19 cellular contexts compared by ENCODE assay signal in the genomic region with DNA sequence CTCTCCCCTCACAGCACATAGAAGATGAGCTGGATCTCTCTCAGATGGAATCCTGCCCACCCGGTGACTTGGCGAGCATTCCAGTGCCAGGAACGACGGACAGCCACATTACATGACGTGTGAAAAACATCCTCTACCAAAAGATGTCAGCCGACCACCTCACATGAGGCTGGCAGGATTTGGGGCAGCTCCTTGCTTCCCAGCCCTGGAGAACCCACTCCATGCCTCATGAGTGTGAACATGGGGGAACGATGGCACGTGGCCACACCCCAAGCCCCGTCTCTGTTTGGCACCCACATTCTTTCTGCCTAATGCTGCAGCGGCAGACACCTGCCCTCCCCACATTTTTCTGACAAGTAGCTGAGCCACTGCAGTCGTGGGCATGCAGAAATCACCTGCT.
A peak's percentile ranks its signal among the peaks of the same experiment; 100 is the strongest.
DNase-seq lines count a peak whose midpoint lies in the region; ATAC-seq, FAIRE-seq and TF ChIP-seq lines count a peak whose summit lies in the region.
"Had no signal": no experiment of that assay in that cellular context is flagged by ENCODE, and none has a peak within 500 bp of the region (broad histone marks: within the 10 kb centered on the region; RNA-seq: fewer than 3 reads in every experiment).

No MANE protein-coding gene starts in this region.

- TF ChIP-seq CTCF in HFFc6 (IDR thresholded peaks at IDR 0.05) = no peak
- no peak for TF ChIP-seq CTCF in bronchial epithelial cell (IDR thresholded peaks at IDR 0.05; ENCODE audit: insufficient read depth, low read length, severe bottlenecking)

- no peak overlapping the region for H3K27ac ChIP-seq in skeletal muscle tissue (ENCODE audit: low read depth, low read length)

- no peaks in the 10 kb centered on the region for H3K9me3 Mint-ChIP-seq in HFFc6
- H3K9me3 Mint-ChIP-seq: activated CD4-positive, alpha-beta memory T cell treated with anti-CD3 and anti-CD28 coated beads, Interleukin-2, amount 10 ng/mL, durations not matched to agents 7 days and 5 days; activated naive CD4-positive, alpha-beta T cell treated with anti-CD3 and anti-CD28 coated beads, Interleukin-2, amount 10 ng/mL, durations not matched to agents 7 days and 5 days; activated T-cell treated with anti-CD3 and anti-CD28 coated beads, Interleukin-2, amount 50 U/mL, for 24 hours; CD8-positive, alpha-beta memory T cell; nephron; stimulated activated effector memory CD8-positive, alpha-beta T cell treated with anti-CD3 and anti-CD28 coated beads, Interleukin-12 subunit alpha, Interleukin-12 subunit beta, amount 100 ng/mL, for 72 hours had no signal

- DNase-seq in HFFc6 (no peak), bronchial epithelial cell (ENCODE audit: low read depth) (no peak), mesenteric fat pad (ENCODE audit: low spot score) (peak; percentile 60), NCI-H1048 (lab: John Stamatoyannopoulos, UW) (no peak)
- no peak for DNase-seq in activated effector memory CD4-positive, alpha-beta T cell treated with anti-CD3 and anti-CD28 coated beads, Interleukin-2, amount 50 U/mL, for 16 hours
- DNase-seq: activated CD4-positive, alpha-beta memory T cell treated with anti-CD3 and anti-CD28 coated beads, Interleukin-2, amount 10 ng/mL, durations not matched to agents 7 days and 5 days; activated CD4-positive, CD25-positive, alpha-beta regulatory T cell; activated naive CD4-positive, alpha-beta T cell treated with anti-CD3 and anti-CD28 coated beads, Interleukin-2, amount 10 ng/mL, durations not matched to agents 7 days and 5 days; activated T-cell treated with anti-CD3 and anti-CD28 coated beads, Interleukin-2, amount 50 U/mL, for 24 hours; CD8-positive, alpha-beta memory T cell; DND-41; islet precursor cell; mesendoderm had no signal

- no peaks in the 10 kb centered on the region for H3K36me3 ChIP-seq in bronchial epithelial cell (ENCODE audit: control insufficient read depth, insufficient read depth, low read length)
- H3K36me3 ChIP-seq in skeletal muscle tissue (ENCODE audit: control insufficient read depth in 3 of 3, insufficient read depth in 3 of 3, low read length in 3 of 3) = no peaks in the 10 kb centered on the region

- no peaks in the 10 kb centered on the region; the same call in none of the 2 replicates for H3K27me3 Mint-ChIP-seq in HFFc6 (ENCODE audit: insufficient read depth)

- H3K27me3 ChIP-seq in bronchial epithelial cell (ENCODE audit: control insufficient read depth, insufficient read depth, low read length) (no peaks in the 10 kb centered on the region), skeletal muscle tissue (ENCODE audit: control insufficient read depth in 3 of 3, insufficient read depth in 3 of 3, low read length in 3 of 3) (no peaks in the 10 kb centered on the region)

- H3K9me3 ChIP-seq in skeletal muscle tissue (ENCODE audit: control insufficient read depth in 3 of 3, low read length in 3 of 3) = no peaks in the 10 kb centered on the region

- H3K4me1 ChIP-seq in skeletal muscle tissue (ENCODE audit: control insufficient read depth in 3 of 3, insufficient read depth in 3 of 3, low read length in 3 of 3) = peaks cover 9 to 17% (median 12%) of the 10 kb centered on the region in 3 donors

- H3K4me3 Mint-ChIP-seq in HFFc6 = no peak overlapping the region
- H3K4me3 Mint-ChIP-seq: activated CD4-positive, alpha-beta memory T cell treated with anti-CD3 and anti-CD28 coated beads, Interleukin-2, amount 10 ng/mL, durations not matched to agents 7 days and 5 days; activated naive CD4-positive, alpha-beta T cell treated with anti-CD3 and anti-CD28 coated beads, Interleukin-2, amount 10 ng/mL, durations not matched to agents 7 days and 5 days; activated T-cell treated with anti-CD3 and anti-CD28 coated beads, Interleukin-2, amount 50 U/mL, for 24 hours; CD8-positive, alpha-beta memory T cell; nephron; stimulated activated effector memory CD8-positive, alpha-beta T cell treated with anti-CD3 and anti-CD28 coated beads, Interleukin-12 subunit alpha, Interleukin-12 subunit beta, amount 100 ng/mL, for 72 hours had no signal

- 0 out of 2 replicates have a peak overlapping the region, but pooled peaks have one; percentile 32 for H3K27ac Mint-ChIP-seq in HFFc6
- H3K27ac Mint-ChIP-seq: activated CD4-positive, alpha-beta memory T cell treated with anti-CD3 and anti-CD28 coated beads, Interleukin-2, amount 10 ng/mL, durations not matched to agents 7 days and 5 days; activated naive CD4-positive, alpha-beta T cell treated with anti-CD3 and anti-CD28 coated beads, Interleukin-2, amount 10 ng/mL, durations not matched to agents 7 days and 5 days; activated T-cell treated with anti-CD3 and anti-CD28 coated beads, Interleukin-2, amount 50 U/mL, for 24 hours; stimulated activated effector memory CD8-positive, alpha-beta T cell treated with anti-CD3 and anti-CD28 coated beads, Interleukin-12 subunit alpha, Interleukin-12 subunit beta, amount 100 ng/mL, for 72 hours had no signal

- peak; percentile 40 for FAIRE-seq in bronchial epithelial cell (lab: Jason Lieb, UNC)
- FAIRE-seq: colon, endothelial cell of umbilical vein had no signal

- no peak for ATAC-seq in GM21447 (IDR thresholded peaks at IDR 0.05; ENCODE audit: unreplicated experiment)
- ATAC-seq: stimulated activated effector memory CD8-positive, alpha-beta T cell treated with anti-CD3 and anti-CD28 coated beads, Interleukin-12 subunit alpha, Interleukin-12 subunit beta, amount 100 ng/mL, for 72 hours had no signal

- peaks cover 19% of the 10 kb centered on the region for H3K4me1 Mint-ChIP-seq in HFFc6 (ENCODE audit: low read depth)
- H3K4me1 Mint-ChIP-seq: activated CD4-positive, alpha-beta memory T cell treated with anti-CD3 and anti-CD28 coated beads, Interleukin-2, amount 10 ng/mL, durations not matched to agents 7 days and 5 days; activated naive CD4-positive, alpha-beta T cell treated with anti-CD3 and anti-CD28 coated beads, Interleukin-2, amount 10 ng/mL, durations not matched to agents 7 days and 5 days; CD8-positive, alpha-beta memory T cell; stimulated activated effector memory CD8-positive, alpha-beta T cell treated with anti-CD3 and anti-CD28 coated beads, Interleukin-12 subunit alpha, Interleukin-12 subunit beta, amount 100 ng/mL, for 72 hours had no signal

- H3K4me3 ChIP-seq in bronchial epithelial cell (ENCODE audit: low read depth, low read length) = no peak overlapping the region
- H3K4me3 ChIP-seq in skeletal muscle tissue (ENCODE audit: low read length in 3 of 3) = peak overlapping the region in 2 of 3 donors; percentile 30 to 41

- H3K9ac ChIP-seq in skeletal muscle tissue (ENCODE audit: low read depth in 1 of 3, low read length in 3 of 3) = peak overlapping the region in 2 of 3 donors; percentile 28 to 38

- no peaks in the 10 kb centered on the region for H3K36me3 Mint-ChIP-seq in HFFc6 (ENCODE audit: low read depth)
- H3K36me3 Mint-ChIP-seq: activated naive CD4-positive, alpha-beta T cell treated with anti-CD3 and anti-CD28 coated beads, Interleukin-2, amount 10 ng/mL, durations not matched to agents 7 days and 5 days; CD8-positive, alpha-beta memory T cell; stimulated activated effector memory CD8-positive, alpha-beta T cell treated with anti-CD3 and anti-CD28 coated beads, Interleukin-12 subunit alpha, Interleukin-12 subunit beta, amount 100 ng/mL, for 72 hours had no signal
